Comparison of ENCODE assay signal across 9 cellular contexts in the genomic region with DNA sequence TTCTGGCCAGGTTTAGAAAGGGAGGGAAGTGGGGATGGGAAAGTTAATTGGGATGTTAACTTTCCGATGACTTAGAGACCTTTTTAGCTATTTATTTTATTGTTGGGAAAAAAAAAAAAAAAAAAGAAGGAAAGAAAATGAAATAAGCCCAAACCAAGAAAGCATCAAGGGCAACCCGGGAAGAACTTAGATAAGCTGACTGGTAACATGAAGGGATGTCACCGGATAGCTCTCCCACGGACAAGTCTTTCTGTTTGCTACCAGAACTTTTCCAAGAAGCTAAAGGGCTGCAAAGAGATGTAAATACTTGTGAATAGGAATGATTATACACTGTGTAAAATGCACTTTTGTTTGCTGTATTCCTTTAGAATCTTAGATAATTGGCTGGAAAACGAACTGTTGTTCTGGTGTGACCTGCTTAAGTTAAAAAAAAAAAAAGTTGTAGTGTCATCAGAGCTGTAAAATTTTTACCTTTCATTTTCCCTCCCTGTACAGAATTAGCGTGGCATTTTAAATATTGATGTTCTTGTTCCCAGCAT. TPM values are rescaled to one million over a fixed set of nuclear protein-coding genes. Genes with fewer than 3 reads are reported as not detected.
DNase-seq lines count a peak whose midpoint lies in the region; ATAC-seq and TF ChIP-seq lines count a peak whose summit lies in the region.
"Had no signal": no experiment of that assay in that cellular context is flagged by ENCODE, and none has a peak within 500 bp of the region (broad histone marks: within the 10 kb centered on the region; RNA-seq: fewer than 3 reads in every experiment).

No MANE protein-coding gene starts in this region.

- CTCF ChIA-PET in CD8-positive, alpha-beta T cell (lab: Charles Lee) = interaction anchor here (0.8 to 1.0 kb wide), 2 partner anchors 10 to 120 kb away, joined by 3 read pairs; no protein-coding TSS in a partner anchor

- H3K9me3 Mint-ChIP-seq in CD8-positive, alpha-beta T cell = peaks cover 7% of the 10 kb centered on the region

- H3K27ac Mint-ChIP-seq in CD8-positive, alpha-beta T cell = peak overlapping the region; percentile 71

- peak overlapping the region; percentile 83 for H3K4me3 Mint-ChIP-seq in CD8-positive, alpha-beta T cell

- H3K27me3 ChIP-seq in CD8-positive, alpha-beta T cell (ENCODE audit: insufficient read depth, low read length) = peaks cover 68% of the 10 kb centered on the region
- H3K27me3 ChIP-seq in duodenal mucosa (ENCODE audit: control insufficient read depth in 1 of 2, insufficient read depth in 2 of 2, low read length in 2 of 2) (peaks cover 83 to 94% of the 10 kb centered on the region in 2 donors), neuron (ENCODE audit: insufficient read depth, low read length) (no peaks in the 10 kb centered on the region)

- POLR2A ChIA-PET in CD8-positive, alpha-beta T cell (lab: Charles Lee) = interaction anchor here (0.7 to 1.5 kb wide), 3 partner anchors 9 to 245 kb away, joined by 3 to 4 read pairs (median 3); no protein-coding TSS in a partner anchor

- H3K4me3 ChIP-seq in CD8-positive, alpha-beta T cell (ENCODE audit: low read depth, low read length) = peak overlapping the region; percentile 48
- H3K4me3 ChIP-seq in duodenal mucosa (ENCODE audit: low read depth in 1 of 2, low read length in 2 of 2) (peak overlapping the region; percentile 63 to 87), neuron (ENCODE audit: low read length) (peak overlapping the region; percentile 59)

- H3K9ac ChIP-seq in duodenal mucosa (ENCODE audit: low read depth in 1 of 2, low read length in 2 of 2) = no peak overlapping the region

- no peak overlapping the region for H3K27ac ChIP-seq in CD8-positive, alpha-beta T cell (ENCODE audit: low read depth, low read length)
- no peak overlapping the region for H3K27ac ChIP-seq in duodenal mucosa (ENCODE audit: low read depth, low read length)
- H3K27ac ChIP-seq: epithelial cell of prostate had no signal

- peaks cover 90% of the 10 kb centered on the region for H3K27me3 Mint-ChIP-seq in CD8-positive, alpha-beta T cell (ENCODE audit: low read depth)

- intact Hi-C loops in CD8-positive, alpha-beta T cell (cut with DNase I, micrococcal nuclease) = loop anchor here (5.0 to 10.0 kb wide), 4 partner anchors 90 to 322 kb away; partner anchors contain the start of gene BNIP2 (in 1 of the 2)

- no peak overlapping the region for H2AFZ ChIP-seq in neuron (ENCODE audit: low read depth, low read length)

- TF ChIP-seq CTCF in CD8-positive, alpha-beta T cell (IDR thresholded peaks at IDR 0.05) = no peak

- no peak for DNase-seq in CD8-positive, alpha-beta T cell
- DNase-seq in NCI-H226 = peak; percentile 29
- no peak for DNase-seq in KBM-7
- no peak for DNase-seq in NCI-H146 treated with DMSO at 0.1 percent for 48 hours (lab: John Stamatoyannopoulos, UW; ENCODE audit: unreplicated experiment)
- DNase-seq in NCI-H1048 (lab: John Stamatoyannopoulos, UW) = no peak

- H3K9me3 ChIP-seq in CD8-positive, alpha-beta T cell (ENCODE audit: low read length) = no peaks in the 10 kb centered on the region
- H3K9me3 ChIP-seq in duodenal mucosa (ENCODE audit: control insufficient read depth in 1 of 2, low read length in 2 of 2) (no peaks in the 10 kb centered on the region), neuron (ENCODE audit: low read length) (no peaks in the 10 kb centered on the region)

- in situ Hi-C loops in KBM-7 (cut with MboI; ENCODE audit: low pct_unique_long_range_greater_than_20kb, low sequenced_read_pairs) = no loop called here

- no peaks in the 10 kb centered on the region for H3K36me3 ChIP-seq in CD8-positive, alpha-beta T cell (ENCODE audit: insufficient read depth, low read length)
- H3K36me3 ChIP-seq in duodenal mucosa (ENCODE audit: control insufficient read depth in 1 of 2, insufficient read depth in 2 of 2, low read length in 2 of 2) (no peaks in the 10 kb centered on the region), neuron (ENCODE audit: insufficient read depth, low read length) (no peaks in the 10 kb centered on the region)

- no peak for ATAC-seq in CD8-positive, alpha-beta T cell
- no peak for ATAC-seq in GM18517 (IDR thresholded peaks at IDR 0.05; ENCODE audit: unreplicated experiment)

- peaks cover 33% of the 10 kb centered on the region for H3K4me1 Mint-ChIP-seq in CD8-positive, alpha-beta T cell (ENCODE audit: low read depth)

- no peaks in the 10 kb centered on the region for H3K36me3 Mint-ChIP-seq in CD8-positive, alpha-beta T cell

- peaks cover 36% of the 10 kb centered on the region for H3K4me1 ChIP-seq in CD8-positive, alpha-beta T cell (ENCODE audit: insufficient read depth, low read length)
- H3K4me1 ChIP-seq in duodenal mucosa (ENCODE audit: control insufficient read depth in 1 of 2, insufficient read depth in 2 of 2, low read length in 2 of 2) (peaks cover 13 to 31% of the 10 kb centered on the region in 2 donors), neuron (ENCODE audit: insufficient read depth, low read length) (peaks cover 66% of the 10 kb centered on the region)

RNA-seq across cellular contexts. Expression of gene FOXB1, which starts 2.8 kb away (rescaled TPM):
- not detected for total RNA-seq in CD8-positive, alpha-beta T cell
